Comparison of ENCODE assay signal across 8 cellular contexts in the genomic region with DNA sequence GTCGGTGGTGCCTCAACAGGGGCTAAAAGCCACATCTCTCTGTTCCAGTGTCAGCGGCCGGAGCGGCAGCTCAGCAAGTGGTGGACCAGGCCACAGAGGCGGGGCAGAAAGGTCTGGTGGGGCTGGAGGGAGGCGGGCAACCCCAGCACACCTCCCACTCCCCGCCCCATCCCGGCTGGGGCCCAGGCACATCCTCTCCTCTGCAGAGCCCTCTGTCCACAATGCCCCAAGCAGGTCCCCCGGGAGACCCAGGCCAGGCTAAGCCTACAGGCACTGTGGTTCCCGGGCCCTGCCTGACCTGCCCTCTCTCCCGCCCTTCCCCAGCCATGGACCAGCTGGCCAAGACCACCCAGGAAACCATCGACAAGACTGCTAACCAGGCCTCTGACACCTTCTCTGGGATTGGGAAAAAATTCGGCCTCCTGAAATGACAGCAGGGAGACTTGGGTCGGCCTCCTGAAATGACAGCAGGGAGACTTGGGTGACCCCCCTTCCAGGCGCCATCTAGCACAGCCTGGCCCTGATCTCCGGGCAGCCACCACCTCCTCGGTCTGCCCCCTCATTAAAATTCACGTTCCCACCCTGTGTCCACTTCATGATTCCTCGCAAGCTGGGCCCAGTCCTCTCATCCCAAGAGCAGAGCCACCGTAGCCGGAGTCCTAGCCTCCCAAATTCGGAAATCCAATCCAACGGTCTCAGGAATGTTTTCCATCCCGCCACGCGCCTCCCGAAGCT. TPM values are rescaled to one million over a fixed set of nuclear protein-coding genes. Genes with fewer than 3 reads are reported as not detected.
DNase-seq lines count a peak whose midpoint lies in the region; ATAC-seq and TF ChIP-seq lines count a peak whose summit lies in the region.

No MANE protein-coding gene starts in this region.

- H2AFZ ChIP-seq in neuronal stem cell (ENCODE audit: low read length): peak overlapping the region; percentile 91

- no peak overlapping the region for H4K91ac ChIP-seq in neuronal stem cell (ENCODE audit: low read depth, low read length, poor library complexity)

- peak overlapping the region; percentile 70 for H3K9ac ChIP-seq in neuronal stem cell (ENCODE audit: low read depth, low read length, poor library complexity)

- H2BK120ac ChIP-seq in neuronal stem cell (ENCODE audit: low read depth, low read length): no peak overlapping the region

- peak overlapping the region in 1 of 2 donors; percentile 79 for H3K4me3 ChIP-seq in neuronal stem cell (ENCODE audit: low read length in 2 of 2)

- H3K36me3 ChIP-seq in neuronal stem cell (replicated peaks in 1 of 2; ENCODE audit: control insufficient read depth in 2 of 2, insufficient read depth in 2 of 2, low read length in 2 of 2): no peaks in the 10 kb centered on the region

- H3K4me1 Mint-ChIP-seq in activated CD8-positive, alpha-beta T cell treated with anti-CD3 and anti-CD28 coated beads for 36 hours (ENCODE audit: low read depth): peaks cover 27% of the 10 kb centered on the region

- H3K27me3 ChIP-seq in foreskin keratinocyte: no peaks in the 10 kb centered on the region
- H3K27me3 ChIP-seq in neuronal stem cell (ENCODE audit: control insufficient read depth in 3 of 3, insufficient read depth in 3 of 3, low read depth in 1 of 3, low read length in 3 of 3): peaks cover 0 to 8% (median 0%) of the 10 kb centered on the region in 3 experiments

- DNase-seq in activated CD8-positive, alpha-beta memory T cell treated with anti-CD3 and anti-CD28 coated beads for 24 hours: peak; percentile 64
- DNase-seq in activated CD8-positive, alpha-beta memory T cell treated with anti-CD3 and anti-CD28 coated beads, Interleukin-2, amount 50 U/mL, for 4 hours: no peak
- no peak for DNase-seq in activated CD8-positive, alpha-beta T cell treated with anti-CD3 and anti-CD28 coated beads for 36 hours
- DNase-seq in foreskin keratinocyte: no peak
- no peak for DNase-seq in neuronal stem cell (ENCODE audit: low spot score)
- DNase-seq in NCI-H1436 treated with DMSO at 0.1 percent for 48 hours (lab: John Stamatoyannopoulos, UW): no peak
- DNase-seq in stimulated activated naive CD4-positive, alpha-beta T cell treated with Interleukin-2 at 50 U/mL for 16 hours (lab: John Stamatoyannopoulos, UW): no peak

- peaks cover 2% of the 10 kb centered on the region for H3K27me3 Mint-ChIP-seq in activated CD8-positive, alpha-beta T cell treated with anti-CD3 and anti-CD28 coated beads for 36 hours

- peak overlapping the region; percentile 76 for H2BK5ac ChIP-seq in neuronal stem cell (ENCODE audit: low read length)

- no peak for ATAC-seq in activated CD8-positive, alpha-beta T cell treated with anti-CD3 and anti-CD28 coated beads for 36 hours
- ATAC-seq in foreskin keratinocyte (no peak), HG03135 (IDR thresholded peaks at IDR 0.05; ENCODE audit: unreplicated experiment) (no peak)

- no peak overlapping the region for H2BK12ac ChIP-seq in neuronal stem cell (ENCODE audit: low read length)

- H3K23ac ChIP-seq in neuronal stem cell (ENCODE audit: low read depth, low read length, poor library complexity): peak overlapping the region; percentile 38

- H3K4me3 Mint-ChIP-seq in activated CD8-positive, alpha-beta T cell treated with anti-CD3 and anti-CD28 coated beads for 36 hours: peak overlapping the region; percentile 56

- no peak for TF ChIP-seq CTCF in activated CD8-positive, alpha-beta T cell treated with anti-CD3 and anti-CD28 coated beads for 36 hours (IDR thresholded peaks at IDR 0.05)
- no peak for TF ChIP-seq CTCF in foreskin keratinocyte (conservative IDR thresholded peaks at IDR 0.05)

- peak overlapping the region; percentile 79 for H3K4me2 ChIP-seq in neuronal stem cell (ENCODE audit: insufficient read depth, low read length, poor library complexity, severe bottlenecking)

- H2AK5ac ChIP-seq in neuronal stem cell (ENCODE audit: low read depth, low read length): peak overlapping the region; percentile 99

- no CpG with 5 or more reads among the region's 27 CpGs for WGBS in neuronal stem cell (ENCODE audit: extremely low coverage in 2 of 2, insufficient read length in 2 of 2, insufficient replicate concordance in 1 of 2), 2 donors

- H3K18ac ChIP-seq in neuronal stem cell (ENCODE audit: low read length): peak overlapping the region; percentile 96

- H3K27ac Mint-ChIP-seq in activated CD8-positive, alpha-beta T cell treated with anti-CD3 and anti-CD28 coated beads for 36 hours: no peak overlapping the region

- H4K8ac ChIP-seq in neuronal stem cell (ENCODE audit: low read depth, low read length): no peak overlapping the region

- POLR2A ChIA-PET in activated CD8-positive, alpha-beta T cell treated with anti-CD3 and anti-CD28 coated beads for 36 hours (lab: Charles Lee): interaction anchor here (1.0 to 1.3 kb wide), 5 partner anchors 8 to 172 kb away, joined by 3 to 6 read pairs (median 4); no protein-coding TSS in a partner anchor

- H2BK15ac ChIP-seq in neuronal stem cell (ENCODE audit: low read length): peak overlapping the region; percentile 90

- no peaks in the 10 kb centered on the region for H3K79me1 ChIP-seq in neuronal stem cell (ENCODE audit: low read depth, low read length)

- H3K4ac ChIP-seq in neuronal stem cell (ENCODE audit: low read length): no peak overlapping the region

- peaks cover 0 to 6% of the 10 kb centered on the region in 2 donors for H3K9me3 ChIP-seq in neuronal stem cell (replicated peaks in 1 of 2; ENCODE audit: control insufficient read depth in 2 of 2, insufficient read depth in 1 of 2, low read depth in 1 of 2, low read length in 2 of 2)

- H3K27ac ChIP-seq in foreskin keratinocyte (peak overlapping the region; percentile 100), neuronal stem cell (replicated peaks; ENCODE audit: low read length) (peak overlapping the region; percentile 47)

- no peaks in the 10 kb centered on the region for H3K9me3 Mint-ChIP-seq in activated CD8-positive, alpha-beta T cell treated with anti-CD3 and anti-CD28 coated beads for 36 hours

- H3K14ac ChIP-seq in neuronal stem cell (ENCODE audit: low read length): peak overlapping the region; percentile 14

- intact Hi-C loops in activated CD8-positive, alpha-beta T cell treated with anti-CD3 and anti-CD28 coated beads for 36 hours (cut with micrococcal nuclease): no loop called here

- H3K4me1 ChIP-seq in foreskin keratinocyte (peaks cover 24% of the 10 kb centered on the region), neuronal stem cell (ENCODE audit: control insufficient read depth in 2 of 2, insufficient read depth in 1 of 2, low read depth in 1 of 2, low read length in 2 of 2) (peaks cover 15 to 27% of the 10 kb centered on the region in 2 donors)

- H3K36me3 Mint-ChIP-seq in activated CD8-positive, alpha-beta T cell treated with anti-CD3 and anti-CD28 coated beads for 36 hours (ENCODE audit: low read depth): no peaks in the 10 kb centered on the region

- CTCF ChIA-PET in activated CD8-positive, alpha-beta T cell treated with anti-CD3 and anti-CD28 coated beads for 36 hours (lab: Charles Lee): interaction anchor here (1.0 to 7.1 kb wide), 3 partner anchors 10 to 277 kb away, joined by 3 to 45 read pairs (median 4); no protein-coding TSS in a partner anchor

RNA-seq across cellular contexts. Expression of gene ADIRF, which starts 2.0 kb away (rescaled TPM):
- not detected for total RNA-seq in activated CD8-positive, alpha-beta T cell treated with anti-CD3 and anti-CD28 coated beads for 36 hours
- total RNA-seq in foreskin keratinocyte: 84.3 and 107 TPM in 2 replicates
- polyA plus RNA-seq in foreskin keratinocyte: 96.5 and 140 TPM in 2 replicates
- polyA plus RNA-seq in neuronal stem cell (2013, experiment 1 of 2): 0.18 TPM
- 0.29 TPM for polyA plus RNA-seq in neuronal stem cell (2013, experiment 2 of 2)

RNA-seq across cellular contexts. Expression of gene SNCG, which starts 11.9 kb away (rescaled TPM):
- total RNA-seq in activated CD8-positive, alpha-beta T cell treated with anti-CD3 and anti-CD28 coated beads for 36 hours: not detected
- total RNA-seq in foreskin keratinocyte: 1.5 and 1.7 TPM in 2 replicates
- 2.1 and 2.7 TPM in 2 replicates for polyA plus RNA-seq in foreskin keratinocyte
- 0.21 TPM for polyA plus RNA-seq in neuronal stem cell (2013, experiment 1 of 2)
- polyA plus RNA-seq in neuronal stem cell (2013, experiment 2 of 2): 0.29 TPM

RNA-seq across cellular contexts. Expression of gene MMRN2, which starts 12.9 kb away (rescaled TPM):
- total RNA-seq in activated CD8-positive, alpha-beta T cell treated with anti-CD3 and anti-CD28 coated beads for 36 hours: not detected
- total RNA-seq in foreskin keratinocyte: 6.2 and 11.1 TPM in 2 replicates
- polyA plus RNA-seq in foreskin keratinocyte: 2.8 and 4.9 TPM in 2 replicates
- polyA plus RNA-seq in neuronal stem cell (2013, experiment 1 of 2): 0.52 TPM
- 0.40 TPM for polyA plus RNA-seq in neuronal stem cell (2013, experiment 2 of 2)

RNA-seq across cellular contexts. Expression of gene FAM25A, which starts 49.8 kb away (rescaled TPM):
- not detected for total RNA-seq in activated CD8-positive, alpha-beta T cell treated with anti-CD3 and anti-CD28 coated beads for 36 hours
- total RNA-seq in foreskin keratinocyte: 0.56 TPM in 1 of 2 replicates, not detected in the other
- 1.00 and 1.4 TPM in 2 replicates for polyA plus RNA-seq in foreskin keratinocyte
- not detected for polyA plus RNA-seq in neuronal stem cell (2013, experiment 1 of 2)
- not detected for polyA plus RNA-seq in neuronal stem cell (2013, experiment 2 of 2)

Comparison
In these comparisons a context has a peak if more than half of its experiments do, and no peak if none do; other contexts are left out.
1. RNA of gene ADIRF, which starts 2.0 kb away (total RNA-seq): 84.3 to 107 TPM in foreskin keratinocyte; not detected in activated CD8-positive, alpha-beta T cell treated with anti-CD3 and anti-CD28 coated beads for 36 hours; every median in the first group is over 10 times any median in the second.